Comparison of ENCODE assay signal across 17 cellular contexts in genomic region chr2:232350804-232351685, GRCh38. TPM values are rescaled to one million over a fixed set of nuclear protein-coding genes. Genes with fewer than 3 reads are reported as not detected.
DNase-seq lines count a peak whose midpoint lies in the region; ATAC-seq, FAIRE-seq and TF ChIP-seq lines count a peak whose summit lies in the region.
"Had no signal": no experiment of that assay in that cellular context is flagged by ENCODE, and none has a peak within 500 bp of the region (broad histone marks: within the 10 kb centered on the region; RNA-seq: fewer than 3 reads in every experiment).

No MANE protein-coding gene starts in this region.

- BruUV-seq in Panc1 (replicated peaks; lab: Mats Ljungman, UMichigan): no TSS peak

- POLR2A ChIA-PET in Panc1 (lab: Charles Lee): no interaction called here

- in situ Hi-C loops in Panc1 (cut with HindIII; ENCODE audit: low pct_unique_long_range_greater_than_20kb, low sequenced_read_pairs): no loop called here

- FAIRE-seq in kidney (lab: Jason Lieb, UNC) (no peak), urothelium cell line (lab: Jason Lieb, UNC) (no peak)
- FAIRE-seq: small intestine had no signal

- H3K36me3 ChIP-seq in heart right ventricle (no peaks in the 10 kb centered on the region), Panc1 (ENCODE audit: control insufficient read depth, insufficient read depth, low read length) (no peaks in the 10 kb centered on the region), kidney (ENCODE audit: control insufficient read depth in 1 of 2, insufficient read depth in 2 of 2, low read length in 2 of 2) (no peaks in the 10 kb centered on the region), upper lobe of right lung (no peaks in the 10 kb centered on the region)

- CTCF ChIA-PET in Panc1 (lab: Charles Lee): interaction anchor here (0.6 to 1.0 kb wide), 2 partner anchors 15 to 455 kb away, joined by 3 read pairs; no protein-coding TSS in a partner anchor

- H3K9ac ChIP-seq in kidney (ENCODE audit: low read length in 2 of 2): no peak overlapping the region

- intact Hi-C loops in Right ventricle myocardium superior (cut with DNase I) (no loop called here), heart right ventricle (cut with DNase I) (no loop called here), Panc1 (cut with micrococcal nuclease; ENCODE audit: unreplicated experiment) (no loop called here), kidney (cut with DNase I) (no loop called here), upper lobe of right lung (cut with DNase I) (no loop called here)

- DNase-seq in Right ventricle myocardium superior: peak; percentile 23
- no peak for DNase-seq in heart right ventricle
- DNase-seq in Panc1 (ENCODE audit: low read depth, low spot score): no peak
- DNase-seq in kidney: peak; percentile 73
- peak; percentile 62 for DNase-seq in upper lobe of right lung
- DNase-seq in urothelium cell line (ENCODE audit: low spot score): no peak
- DNase-seq in activated gamma-delta T cell (lab: John Stamatoyannopoulos, UW): no peak
- DNase-seq: activated CD4-positive, alpha-beta T cell treated with anti-CD3 and anti-CD28 coated beads, Interleukin-2, amount 50 U/mL, for 1 hour; erythroblast; HCEC 1CT; small intestine; substantia nigra had no signal

- WGBS in heart right ventricle, 2 donors: 11 to 12% methylated on average over 67 to 76 of the region's 76 CpGs

- peaks cover 22 to 85% (median 62%) of the 10 kb centered on the region in 7 donors for H3K27me3 ChIP-seq in heart right ventricle
- peaks cover 2% of the 10 kb centered on the region; the same call in 1 of the 2 replicates for H3K27me3 ChIP-seq in Panc1 (ENCODE audit: control insufficient read depth, insufficient read depth, low read length)
- peaks cover 56% of the 10 kb centered on the region for H3K27me3 ChIP-seq in upper lobe of right lung

- peaks cover 0 to 15% (median 9%) of the 10 kb centered on the region in 9 donors for H3K4me1 ChIP-seq in heart right ventricle
- no peaks in the 10 kb centered on the region for H3K4me1 ChIP-seq in Panc1 (ENCODE audit: control insufficient read depth, insufficient read depth, low read length)
- H3K4me1 ChIP-seq in kidney (ENCODE audit: control insufficient read depth in 1 of 2, insufficient read depth in 1 of 2, low read depth in 1 of 2, low read length in 2 of 2): peaks cover 0 to 4% of the 10 kb centered on the region in 2 donors
- H3K4me1 ChIP-seq in upper lobe of right lung: no peaks in the 10 kb centered on the region

- ATAC-seq in Right ventricle myocardium superior (ENCODE audit: poor library complexity) (no peak), heart right ventricle (no peak), Panc1 (peak; percentile 60), upper lobe of right lung (peak; percentile 43)

- no peak overlapping the region for H3K4me3 ChIP-seq in heart right ventricle
- H3K4me3 ChIP-seq in Panc1 (ENCODE audit: low read depth in 2 of 2, low read length in 2 of 2): peak overlapping the region in 1 of 2 experiments; percentile 13; a peak in 1 of 4 replicates
- no peak overlapping the region for H3K4me3 ChIP-seq in kidney (ENCODE audit: low read length in 2 of 2)
- H3K4me3 ChIP-seq in upper lobe of right lung: no peak overlapping the region
- H3K4me3 ChIP-seq: lung had no signal

- H3K27ac ChIP-seq in heart right ventricle (no peak overlapping the region), Panc1 (ENCODE audit: low read length) (no peak overlapping the region), kidney (ENCODE audit: low read depth in 2 of 2, low read length in 2 of 2) (no peak overlapping the region), upper lobe of right lung (no peak overlapping the region)
- H3K27ac ChIP-seq: RWPE1 had no signal

- no peak for TF ChIP-seq CTCF in heart right ventricle (IDR thresholded peaks at IDR 0.05)
- TF ChIP-seq CTCF in Panc1 (IDR thresholded peaks at IDR 0.05): no peak
- no peak for TF ChIP-seq CTCF in kidney (IDR thresholded peaks at IDR 0.05; ENCODE audit: borderline replicate concordance, extremely low read depth, insufficient read depth)
- no peak for TF ChIP-seq CTCF in upper lobe of right lung (IDR thresholded peaks at IDR 0.05)

- H3K9me3 ChIP-seq in heart right ventricle (no peaks in the 10 kb centered on the region), Panc1 (ENCODE audit: control insufficient read depth, insufficient read depth, low read depth, low read length) (no peaks in the 10 kb centered on the region), kidney (ENCODE audit: control insufficient read depth in 1 of 2, low read length in 2 of 2) (no peaks in the 10 kb centered on the region), upper lobe of right lung (no peaks in the 10 kb centered on the region)

RNA-seq across cellular contexts. Expression of gene ALPP, which starts 27.5 kb away (rescaled TPM):
- total RNA-seq in Right ventricle myocardium superior: not detected
- total RNA-seq in heart right ventricle: not detected
- polyA plus RNA-seq in heart right ventricle: not detected
- total RNA-seq in Panc1 (2021; ENCODE audit: unreplicated experiment): 7.3 TPM
- 13.0 TPM for polyA plus RNA-seq in Panc1 (2012; ENCODE audit: insufficient read length)
- not detected for total RNA-seq in kidney
- not detected for polyA plus RNA-seq in kidney (ENCODE audit: insufficient read depth, low read depth, low replicate concordance)
- total RNA-seq in upper lobe of right lung: 9.5 TPM
- total RNA-seq: CD4-positive, alpha-beta T cell; cerebellum; NCI-H460 had no signal
- polyA plus RNA-seq: small intestine had no signal

RNA-seq across cellular contexts. Expression of gene ALPG, which starts 55.6 kb away (rescaled TPM):
- not detected for total RNA-seq in Right ventricle myocardium superior
- not detected for total RNA-seq in heart right ventricle
- not detected for polyA plus RNA-seq in heart right ventricle
- 65.3 TPM for total RNA-seq in Panc1 (2021; ENCODE audit: unreplicated experiment)
- polyA plus RNA-seq in Panc1 (2012; ENCODE audit: insufficient read length): 236 TPM
- not detected for total RNA-seq in kidney
- polyA plus RNA-seq in kidney (ENCODE audit: insufficient read depth, low read depth, low replicate concordance): not detected
- total RNA-seq in upper lobe of right lung: 0.49 TPM
- total RNA-seq: CD4-positive, alpha-beta T cell; cerebellum; NCI-H460 had no signal

Comparison
In these comparisons a context has a peak if more than half of its experiments do, and no peak if none do; other contexts are left out.
1. DNase-seq: peak in Right ventricle myocardium superior (single experiment), kidney (single experiment) and upper lobe of right lung (single experiment); none in heart right ventricle (0 of 2), Panc1 (single experiment), urothelium cell line (single experiment) and activated gamma-delta T cell (single experiment).
2. ATAC-seq: peak in Panc1 (single experiment) and upper lobe of right lung (single experiment); none in Right ventricle myocardium superior (single experiment) and heart right ventricle (0 of 8).
3. RNA of gene ALPG, which starts 55.6 kb away (total RNA-seq): 65.3 TPM in Panc1 (single experiment); 0.49 TPM in upper lobe of right lung (single experiment), not detected in Right ventricle myocardium superior (single experiment), not detected in heart right ventricle and not detected in kidney (single experiment); every median in the first group is over 10 times any median in the second.